14 cellular contexts compared by ENCODE assay signal in genomic region chr9:94801242-94801641, GRCh38.
DNase-seq lines count a peak whose midpoint lies in the region; ATAC-seq and TF ChIP-seq lines count a peak whose summit lies in the region.
"Had no signal": no experiment of that assay in that cellular context is flagged by ENCODE, and none has a peak within 500 bp of the region (broad histone marks: within the 10 kb centered on the region; RNA-seq: fewer than 3 reads in every experiment).

No MANE protein-coding gene starts in this region.

- peaks cover 19% of the 10 kb centered on the region for H3K36me3 Mint-ChIP-seq in Calu3 (ENCODE audit: insufficient read depth, unreplicated experiment)

- H3K4me1 ChIP-seq in foreskin keratinocyte: peaks cover 60% of the 10 kb centered on the region

- intact Hi-C loops in Calu3 (cut with micrococcal nuclease; ENCODE audit: unreplicated experiment): loop anchor here (5.0 kb wide), 1 partner anchor 221 kb away; no protein-coding TSS in a partner anchor

- ATAC-seq in foreskin keratinocyte (no peak), HG03139 (IDR thresholded peaks at IDR 0.05; ENCODE audit: unreplicated experiment) (no peak)
- ATAC-seq: mucosa of descending colon had no signal

- TF ChIP-seq CTCF in Calu3 (IDR thresholded peaks at IDR 0.05; ENCODE audit: unreplicated experiment) (no peak), RWPE1 (conservative IDR thresholded peaks at IDR 0.05; ENCODE audit: low read depth) (no peak), foreskin keratinocyte (conservative IDR thresholded peaks at IDR 0.05) (no peak)

- H3K27ac Mint-ChIP-seq in Calu3 (ENCODE audit: unreplicated experiment): peak overlapping the region; percentile 90
- H3K27ac Mint-ChIP-seq: activated T-cell treated with anti-CD3 and anti-CD28 coated beads, Interleukin-2, amount 50 U/mL, for 24 hours had no signal

- H3K27me3 Mint-ChIP-seq in Calu3 (ENCODE audit: unreplicated experiment): no peaks in the 10 kb centered on the region
- H3K27me3 Mint-ChIP-seq: activated T-cell treated with anti-CD3 and anti-CD28 coated beads, Interleukin-2, amount 50 U/mL, for 24 hours had no signal

- no peaks in the 10 kb centered on the region for H3K9me3 Mint-ChIP-seq in Calu3 (ENCODE audit: low read depth, unreplicated experiment)
- H3K9me3 Mint-ChIP-seq: activated T-cell treated with anti-CD3 and anti-CD28 coated beads, Interleukin-2, amount 50 U/mL, for 24 hours had no signal

- CTCF ChIA-PET in Calu3 (lab: Charles Lee) (no interaction called here), RWPE1 (lab: Yijun Ruan, JAX) (interaction anchor here (1.3 kb wide), 1 partner anchor 18 kb away, joined by 3 read pairs; no protein-coding TSS in a partner anchor)

- H3K4me1 Mint-ChIP-seq in Calu3 (ENCODE audit: low read depth, unreplicated experiment): peaks cover 55% of the 10 kb centered on the region

- peak overlapping the region; percentile 33 for H3K27ac ChIP-seq in RWPE1
- peak overlapping the region; percentile 81 for H3K27ac ChIP-seq in foreskin keratinocyte

- POLR2A ChIA-PET in RWPE1 (lab: Yijun Ruan, JAX; ENCODE audit: low non-redundant PET): no interaction called here

- no TSS peak for BruUV-seq in Calu3 (replicated peaks; lab: Mats Ljungman, UMichigan)

- H3K4me3 Mint-ChIP-seq in Calu3 (ENCODE audit: low read depth, unreplicated experiment): peak overlapping the region; percentile 51
- H3K4me3 Mint-ChIP-seq: activated T-cell treated with anti-CD3 and anti-CD28 coated beads, Interleukin-2, amount 50 U/mL, for 24 hours had no signal

- DNase-seq in Calu3 (no peak), RWPE1 (ENCODE audit: low spot score) (no peak), foreskin keratinocyte (no peak), skeletal muscle cell (ENCODE audit: low read depth) (peak; percentile 69), NCI-H1694 treated with DMSO at 0.1 percent for 48 hours (lab: John Stamatoyannopoulos, UW) (no peak), HuH-7.5 (ENCODE audit: low spot score) (no peak), Ammon's horn (ENCODE audit: low spot score) (no peak)
- DNase-seq: activated CD4-positive, CD25-positive, alpha-beta regulatory T cell treated with anti-CD3 and anti-CD28 coated beads, Interleukin-2, amount 50 U/mL, for 72 hours; activated T-cell treated with anti-CD3 and anti-CD28 coated beads, Interleukin-2, amount 50 U/mL, for 24 hours; anterior cingulate cortex; mucosa of descending colon; NCI-H1436 treated with DMSO at 0.1 percent for 48 hours; NCI-H748 treated with DMSO at 0.1 percent for 48 hours had no signal

- H3K27me3 ChIP-seq in foreskin keratinocyte: no peaks in the 10 kb centered on the region

- H3K4me3 ChIP-seq in skeletal muscle cell (ENCODE audit: low read depth, low read length): no peak overlapping the region
- H3K4me3 ChIP-seq: mucosa of descending colon had no signal
